In genomic region chr12:119181202-119181601, GRCh38 we compare ENCODE assay signal across 16 cellular contexts. TPM values are rescaled to one million over a fixed set of nuclear protein-coding genes. Genes with fewer than 3 reads are reported as not detected.
DNase-seq lines count a peak whose midpoint lies in the region; ATAC-seq, FAIRE-seq and TF ChIP-seq lines count a peak whose summit lies in the region.
"Had no signal": no experiment of that assay in that cellular context is flagged by ENCODE, and none has a peak within 500 bp of the region (broad histone marks: within the 10 kb centered on the region; RNA-seq: fewer than 3 reads in every experiment).

No MANE protein-coding gene starts in this region.

- H3K36me3 ChIP-seq in Peyer's patch, result no peaks in the 10 kb centered on the region
- H3K36me3 ChIP-seq in muscle layer of colon (ENCODE audit: insufficient read depth, low read length), result peaks cover 9% of the 10 kb centered on the region
- peaks cover 0 to under 1% (median 0%) of the 10 kb centered on the region in 3 donors for H3K36me3 ChIP-seq in tibial artery

- peak overlapping the region in 3 of 4 donors; percentile 11 to 88 (median 78) for H3K27ac ChIP-seq in Peyer's patch
- H3K27ac ChIP-seq in muscle layer of colon (ENCODE audit: low read depth, low read length), result peak overlapping the region; percentile 78
- H3K27ac ChIP-seq in tibial artery, result peak overlapping the region; percentile 97 to 98
- H3K27ac ChIP-seq: HL-60 had no signal

- H3K4me1 ChIP-seq in Peyer's patch (no peaks in the 10 kb centered on the region), muscle layer of colon (ENCODE audit: insufficient read depth, low read length) (peaks cover 36% of the 10 kb centered on the region), tibial artery (peaks cover 3 to 72% (median 45%) of the 10 kb centered on the region in 4 donors)

- DNase-seq in Peyer's patch, result no peak
- DNase-seq in epithelial cell of esophagus (ENCODE audit: low read depth), result no peak
- no peak for DNase-seq in tibial artery
- no peak for DNase-seq in SIG-M5 treated with dmso at 0.1 percent for 504 hours (lab: John Stamatoyannopoulos, UW; ENCODE audit: unreplicated experiment)
- no peak for DNase-seq in GM12891 (ENCODE audit: insufficient read length, low spot score)
- DNase-seq: activated CD8-positive, alpha-beta T cell treated with anti-CD3 and anti-CD28 coated beads, Interleukin-2, amount 10 ng/mL, durations not matched to agents 7 days and 5 days; effector CD4-positive, alpha-beta T cell; NCI-H1048 had no signal

- peak overlapping the region; percentile 98 for H3K9ac ChIP-seq in muscle layer of colon (ENCODE audit: low read length)

- TF ChIP-seq POLR2A in Peyer's patch (IDR thresholded peaks at IDR 0.05) (no peak), GM12891 (IDR thresholded peaks at IDR 0.05; ENCODE audit: low read depth, low read length) (no peak)

- TF ChIP-seq CTCF in Peyer's patch (IDR thresholded peaks at IDR 0.05) (no peak), epithelial cell of esophagus (IDR thresholded peaks at IDR 0.05; ENCODE audit: insufficient read depth, low read depth, low read length, missing control alignments) (no peak), tibial artery (IDR thresholded peaks at IDR 0.05) (no peak)

- H3K9me3 ChIP-seq in Peyer's patch (no peaks in the 10 kb centered on the region), muscle layer of colon (ENCODE audit: low read length) (no peaks in the 10 kb centered on the region), tibial artery (no peaks in the 10 kb centered on the region)

- H3K27me3 ChIP-seq in Peyer's patch, result no peaks in the 10 kb centered on the region
- no peaks in the 10 kb centered on the region for H3K27me3 ChIP-seq in muscle layer of colon (ENCODE audit: control insufficient read depth in 1 of 2, insufficient read depth in 2 of 2, low read length in 2 of 2)
- H3K27me3 ChIP-seq in tibial artery, result no peaks in the 10 kb centered on the region

- H3K4me3 ChIP-seq in Peyer's patch (peak overlapping the region in 1 of 4 donors; percentile 56), epithelial cell of esophagus (ENCODE audit: low read length) (peak overlapping the region; percentile 42), muscle layer of colon (ENCODE audit: low read depth in 1 of 2, low read length in 2 of 2) (peak overlapping the region; percentile 51 to 99), tibial artery (peak overlapping the region; percentile 80 to 85)
- H3K4me3 ChIP-seq: GM12878 had no signal

- ATAC-seq in GM18498 (IDR thresholded peaks at IDR 0.05; ENCODE audit: unreplicated experiment), result no peak
- ATAC-seq: activated CD8-positive, alpha-beta T cell treated with anti-CD3 and anti-CD28 coated beads, Interleukin-2, amount 10 ng/mL, durations not matched to agents 7 days and 5 days; activated naive CD4-positive, alpha-beta T cell treated with anti-CD3 and anti-CD28 coated beads, Interleukin-2, amount 50 U/mL, for 72 hours; GM12878 had no signal

- no peak for FAIRE-seq in GM12891 (lab: Jason Lieb, UNC)
- FAIRE-seq: D721Med, GM12878, urothelium cell line had no signal

- intact Hi-C loops in tibial artery (cut with DNase I; ENCODE audit: low total_unique reads), result no loop called here

TF ChIP-seq in GM12891, 5 proteins besides CTCF, POLR2A, EP300 and RAD21:
- TF ChIP-seq TAF1 (IDR thresholded peaks at IDR 0.05; ENCODE audit: low read depth, low read length), result no peak
- no peak for TF ChIP-seq SPI1 (IDR thresholded peaks at IDR 0.05; ENCODE audit: low read depth, low read length)
- TF ChIP-seq POU2F2 (IDR thresholded peaks at IDR 0.05; ENCODE audit: low read depth, low read length), result no peak
- TF ChIP-seq PAX5 (IDR thresholded peaks at IDR 0.05; ENCODE audit: insufficient read depth, low read length, severe bottlenecking), result no peak
- no peak for TF ChIP-seq POLR2AphosphoS5 (IDR thresholded peaks at IDR 0.05; ENCODE audit: low read depth, low read length)
TF ChIP-seq in GM12891: peak in this region for 0.

RNA-seq across cellular contexts. Expression of gene HSPB8, which starts 2.5 kb away (rescaled TPM):
- 10 to 100 TPM in 2 of 4 donors, 1 to 10 TPM in 2; 3.7 to 20.6 (median 8.4) TPM for total RNA-seq in Peyer's patch
- polyA plus RNA-seq in GM12891 (2012; ENCODE audit: low read depth, missing spikeins), result not detected
- total RNA-seq: activated CD8-positive, alpha-beta T cell treated with anti-CD3 and anti-CD28 coated beads, Interleukin-2, amount 10 ng/mL, durations not matched to agents 7 days and 5 days; activated naive CD4-positive, alpha-beta T cell treated with anti-CD3 and anti-CD28 coated beads, Interleukin-2, amount 50 U/mL, for 72 hours; T-helper 1 cell treated with Interleukin-12 subunit alpha and Interleukin-12 subunit beta and Interleukin-4 antibody, amounts not matched to agents 30 ng/mL and 1 ng/mL, for 36 hours had no signal
- polyA plus RNA-seq: GM12878 had no signal
